Comparison of ENCODE assay signal across 1 cellular context in genomic region chr12:25521625-25522256, GRCh38.
TF ChIP-seq lines count a peak whose summit lies in the region.

No MANE protein-coding gene starts in this region.

TF ChIP-seq in HepG2, 621 proteins besides CTCF, POLR2A, EP300 and RAD21 (continued from another document):
- TF ChIP-seq POGK (CRISPR knock-in tag; conservative IDR thresholded peaks at IDR 0.05) (no peak), FOXO1 (CRISPR knock-in tag; IDR thresholded peaks at IDR 0.05) (peak; percentile 61; the same call in 1 of the 2 replicates), DPF2 (CRISPR knock-in tag; IDR thresholded peaks at IDR 0.05; ENCODE audit: borderline replicate concordance, low read depth) (no peak), ARNTL (CRISPR knock-in tag; IDR thresholded peaks at IDR 0.05) (no peak), PAXIP1 (CRISPR knock-in tag; conservative IDR thresholded peaks at IDR 0.05) (peak; percentile 87), MXI1 (IDR thresholded peaks at IDR 0.05; ENCODE audit: borderline replicate concordance, low read depth, low read length) (no peak), FOXJ3 (CRISPR knock-in tag; IDR thresholded peaks at IDR 0.05; ENCODE audit: borderline replicate concordance) (peak; percentile 38; the same call in 1 of the 2 replicates), ZNF329 (CRISPR knock-in tag; IDR thresholded peaks at IDR 0.05; ENCODE audit: low read depth) (no peak), ZFP41 (CRISPR knock-in tag; IDR thresholded peaks at IDR 0.05; ENCODE audit: borderline replicate concordance) (no peak)
